In genomic region chr11:27083782-27084181, GRCh38 we compare ENCODE assay signal across 28 cellular contexts. TPM values are rescaled to one million over a fixed set of nuclear protein-coding genes. Genes with fewer than 3 reads are reported as not detected.
DNase-seq lines count a peak whose midpoint lies in the region; ATAC-seq, FAIRE-seq and TF ChIP-seq lines count a peak whose summit lies in the region.
"Had no signal": no experiment of that assay in that cellular context is flagged by ENCODE, and none has a peak within 500 bp of the region (broad histone marks: within the 10 kb centered on the region; RNA-seq: fewer than 3 reads in every experiment).

No MANE protein-coding gene starts in this region.

- H3K27me3 ChIP-seq in right cardiac atrium (ENCODE audit: control insufficient read depth, insufficient read depth) (no peaks in the 10 kb centered on the region), bronchial epithelial cell (ENCODE audit: control insufficient read depth, insufficient read depth, low read length) (no peaks in the 10 kb centered on the region), neural progenitor cell (no peaks in the 10 kb centered on the region), uterus (no peaks in the 10 kb centered on the region), H7 (ENCODE audit: control insufficient read depth, insufficient read depth, low read length) (no peaks in the 10 kb centered on the region)
- H3K27me3 ChIP-seq: BLaER1, MG63 had no signal

- no peaks in the 10 kb centered on the region for H3K79me2 ChIP-seq in neural progenitor cell (ENCODE audit: low read depth)

- peaks cover 5% of the 10 kb centered on the region for H3F3A ChIP-seq in neural progenitor cell (ENCODE audit: low read depth)

- no peak overlapping the region for H3K4me3 ChIP-seq in right cardiac atrium (ENCODE audit: low read length)
- H3K4me3 ChIP-seq in bronchial epithelial cell (ENCODE audit: low read depth, low read length), result no peak overlapping the region
- H3K4me3 ChIP-seq in neural progenitor cell, result no peak overlapping the region
- no peak overlapping the region for H3K4me3 ChIP-seq in uterus
- no peak overlapping the region for H3K4me3 ChIP-seq in H7 (ENCODE audit: insufficient read depth, low read depth, low read length)
- H3K4me3 ChIP-seq: BLaER1, GM23338, HAP-1, MG63 had no signal

- H3K9me3 ChIP-seq in right cardiac atrium (ENCODE audit: control insufficient read depth, low read length) (no peaks in the 10 kb centered on the region), neural progenitor cell (ENCODE audit: low read depth) (no peaks in the 10 kb centered on the region), uterus (no peaks in the 10 kb centered on the region)
- H3K9me3 ChIP-seq: BLaER1, HAP-1, MG63 had no signal

- peak overlapping the region; percentile 33 for H3K4me2 ChIP-seq in neural progenitor cell
- H3K4me2 ChIP-seq: BLaER1, GM23338 had no signal

- H3K27ac ChIP-seq in right cardiac atrium (ENCODE audit: low read length) (no peak overlapping the region), neural progenitor cell (no peak overlapping the region), uterus (no peak overlapping the region)
- H3K27ac ChIP-seq: BLaER1 had no signal

- H3K9ac ChIP-seq in neural progenitor cell, result no peak overlapping the region
- H3K9ac ChIP-seq: BLaER1 had no signal

- H4K20me1 ChIP-seq in neural progenitor cell (ENCODE audit: low read depth), result no peaks in the 10 kb centered on the region
- H4K20me1 ChIP-seq: BLaER1 had no signal

- no peak overlapping the region for H3K4me3 Mint-ChIP-seq in neural progenitor cell
- H3K4me3 Mint-ChIP-seq: CD4-positive, alpha-beta T cell; GM23338; HFFc6 had no signal

- no peak for TF ChIP-seq POLR2A in uterus (IDR thresholded peaks at IDR 0.05)

- no peaks in the 10 kb centered on the region for H3K9me3 Mint-ChIP-seq in neural progenitor cell
- H3K9me3 Mint-ChIP-seq: GM23338, HFFc6 had no signal

- no peaks in the 10 kb centered on the region for H3K36me3 ChIP-seq in bronchial epithelial cell (ENCODE audit: control insufficient read depth, insufficient read depth, low read length)
- no peaks in the 10 kb centered on the region for H3K36me3 ChIP-seq in neural progenitor cell
- no peaks in the 10 kb centered on the region for H3K36me3 ChIP-seq in uterus
- H3K36me3 ChIP-seq in H7 (replicated peaks; ENCODE audit: control insufficient read depth, insufficient read depth, low read length), result no peaks in the 10 kb centered on the region
- H3K36me3 ChIP-seq: BLaER1, HAP-1, MG63 had no signal

- H3K4me1 ChIP-seq in right cardiac atrium (ENCODE audit: control insufficient read depth, insufficient read depth, low read length), result no peaks in the 10 kb centered on the region
- peaks cover 18% of the 10 kb centered on the region for H3K4me1 ChIP-seq in neural progenitor cell
- no peaks in the 10 kb centered on the region for H3K4me1 ChIP-seq in uterus
- H3K4me1 ChIP-seq: BLaER1, HAP-1 had no signal

- no peaks in the 10 kb centered on the region for H3K36me3 Mint-ChIP-seq in neural progenitor cell

- TF ChIP-seq CTCF in bronchial epithelial cell (IDR thresholded peaks at IDR 0.05; ENCODE audit: insufficient read depth, low read length, severe bottlenecking), result no peak
- no peak for TF ChIP-seq CTCF in neural progenitor cell (IDR thresholded peaks at IDR 0.05)
- no peak for TF ChIP-seq CTCF in uterus (IDR thresholded peaks at IDR 0.05)
- TF ChIP-seq CTCF in GM10266 (IDR thresholded peaks at IDR 0.05; ENCODE audit: control insufficient read depth, insufficient read depth, low read depth, missing control alignments), result no peak

- ATAC-seq in right cardiac atrium (peak; percentile 25 to 57), left ventricle myocardium superior (no peak)
- ATAC-seq: PC-3 had no signal

- FAIRE-seq in bronchial epithelial cell (lab: Jason Lieb, UNC), result peak; percentile 18
- FAIRE-seq: A204.1, HTR-8/SVneo had no signal

- H2AFZ ChIP-seq in neural progenitor cell (replicated peaks), result no peak overlapping the region
- H2AFZ ChIP-seq: GM23338 had no signal

- peaks cover 21% of the 10 kb centered on the region for H3K4me1 Mint-ChIP-seq in neural progenitor cell

- H3K27ac Mint-ChIP-seq in neural progenitor cell, result peak overlapping the region; percentile 21
- H3K27ac Mint-ChIP-seq: CD4-positive, alpha-beta T cell; GM23338 had no signal

- H3K27me3 Mint-ChIP-seq in neural progenitor cell (ENCODE audit: insufficient read depth, low read depth), result no peaks in the 10 kb centered on the region
- H3K27me3 Mint-ChIP-seq: CD4-positive, alpha-beta T cell had no signal

- DNase-seq in right cardiac atrium (peak in 1 of 3 donors; percentile 28), left ventricle myocardium superior (no peak), bronchial epithelial cell (ENCODE audit: low read depth) (no peak), neural progenitor cell (ENCODE audit: low spot score) (no peak), uterus (no peak), H7 (no peak), GM10266 (ENCODE audit: extremely low spot score) (no peak)
- DNase-seq: CD4-positive, alpha-beta T cell; COR-L47; DMS53; HFFc6; KBM-7; MG63; NCI-H2029; NCI-H446; NCI-H524 treated with DMSO at 0.1 percent for 48 hours; NCI-H774; PC-3; SHP77 had no signal

- intact Hi-C loops in right cardiac atrium (cut with DNase I) (no loop called here), left ventricle myocardium superior (cut with micrococcal nuclease) (no loop called here), uterus (cut with DNase I; ENCODE audit: low total_unique reads) (no loop called here)

RNA-seq across cellular contexts. Expression of gene BBOX1, which starts 43.2 kb away (rescaled TPM):
- total RNA-seq in right cardiac atrium, result not detected
- polyA plus RNA-seq in right cardiac atrium, result 0.16 TPM
- not detected for total RNA-seq in left ventricle myocardium superior
- 1.3 and 5.6 TPM in 2 replicates for total RNA-seq in bronchial epithelial cell
- total RNA-seq in neural progenitor cell (ENCODE audit: low replicate concordance), result not detected in 2 replicates
- total RNA-seq in uterus, result under 1 TPM in 1 of 4 donors, not detected in 3; 0.55 TPM
- total RNA-seq in H7 (2014; rRNA removed; shearing (Covaris generic)), result not detected in 2 replicates
- total RNA-seq: CD4-positive, alpha-beta T cell; Daoy; G401; GM23338; HFFc6; LHCN-M2; PC-3; SK-MEL-5 had no signal
- polyA plus RNA-seq: GM23338 had no signal
